ENCODE assay signal across 33 cellular contexts in genomic region chr22:47076758-47077157, GRCh38.
"Had no signal": no experiment of that assay in that cellular context is flagged by ENCODE, and none has a peak within 500 bp of the region (broad histone marks: within the 10 kb centered on the region; RNA-seq: fewer than 3 reads in every experiment).

No MANE protein-coding gene starts in this region.

- H3K27me3 Mint-ChIP-seq: activated B cell treated with CpG ODN at 0.5 μM for 24 hours; activated CD4-positive, alpha-beta memory T cell treated with anti-CD3 and anti-CD28 coated beads for 36 hours; activated CD4-positive, alpha-beta T cell treated with anti-CD3 and anti-CD28 coated beads, Interleukin-2, amount 10 ng/mL, durations not matched to agents 24 days and 14 days; activated CD8-positive, alpha-beta T cell treated with anti-CD3 and anti-CD28 coated beads for 36 hours; activated naive CD4-positive, alpha-beta T cell treated with anti-CD3 and anti-CD28 coated beads, Interleukin-2, amount 50 U/mL, for 24 hours; activated naive CD8-positive, alpha-beta T cell; activated naive CD8-positive, alpha-beta T cell treated with anti-CD3 and anti-CD28 coated beads, Interleukin-2, amount 10 ng/mL, durations not matched to agents 7 days and 5 days; activated naive CD8-positive, alpha-beta T cell treated with anti-CD3 and anti-CD28 coated beads, Interleukin-2, amount 50 U/mL, for 24 hours; activated T-helper 17 cell treated with anti-CD3 and anti-CD28 coated beads, Interleukin-2, amount 50 U/mL, for 72 hours; central memory CD8-positive, alpha-beta T cell; T-helper 17 cell had no signal

- H3K27ac Mint-ChIP-seq: activated B cell treated with CpG ODN at 0.5 μM for 24 hours; activated CD4-positive, alpha-beta memory T cell treated with anti-CD3 and anti-CD28 coated beads for 36 hours; activated CD4-positive, alpha-beta T cell treated with anti-CD3 and anti-CD28 coated beads, Interleukin-2, amount 10 ng/mL, durations not matched to agents 24 days and 14 days; activated CD8-positive, alpha-beta T cell treated with anti-CD3 and anti-CD28 coated beads for 36 hours; activated naive CD4-positive, alpha-beta T cell treated with anti-CD3 and anti-CD28 coated beads for 36 hours; activated naive CD4-positive, alpha-beta T cell treated with anti-CD3 and anti-CD28 coated beads, Interleukin-2, amount 50 U/mL, for 24 hours; activated naive CD8-positive, alpha-beta T cell; activated naive CD8-positive, alpha-beta T cell treated with anti-CD3 and anti-CD28 coated beads, Interleukin-2, amount 10 ng/mL, durations not matched to agents 7 days and 5 days; activated naive CD8-positive, alpha-beta T cell treated with anti-CD3 and anti-CD28 coated beads, Interleukin-2, amount 50 U/mL, for 24 hours; activated T-cell treated with anti-CD3 and anti-CD28 coated beads, Interleukin-2, amount 50 U/mL, for 72 hours; activated T-helper 1 cell treated with anti-CD3 and anti-CD28 coated beads, Interleukin-12 subunit alpha, Interleukin-12 subunit beta, Interleukin-2, Interleukin-4 antibody, amounts not matched to agents 30 ng/mL and 10 ng/mL and 1 ng/mL, durations not matched to agents 14 hours and 24 hours and 36 hours; activated T-helper 17 cell treated with anti-CD3 and anti-CD28 coated beads, Interleukin-2, amount 50 U/mL, for 72 hours; brain; T-helper 17 cell had no signal

- H3K27me3 ChIP-seq: ascending aorta, cardiac muscle cell had no signal

- H3K4me3 ChIP-seq: ascending aorta, cardiac muscle cell had no signal

- H3K36me3 ChIP-seq: ascending aorta, cardiac muscle cell had no signal

- ATAC-seq: activated CD8-positive, alpha-beta T cell treated with anti-CD3 and anti-CD28 coated beads for 36 hours; activated naive CD8-positive, alpha-beta T cell treated with anti-CD3 and anti-CD28 coated beads, Interleukin-2, amount 50 U/mL, for 24 hours; activated T-cell treated with anti-CD3 and anti-CD28 coated beads, Interleukin-2, amount 50 U/mL, for 4 hours; activated T-cell treated with anti-CD3 and anti-CD28 coated beads, Interleukin-2, amount 50 U/mL, for 72 hours; activated T-helper 17 cell treated with anti-CD3 and anti-CD28 coated beads, Interleukin-2, amount 50 U/mL, for 72 hours; T-helper 17 cell had no signal

- H3K9me3 Mint-ChIP-seq: central memory CD8-positive, alpha-beta T cell had no signal

- H3K4me1 Mint-ChIP-seq: activated B cell treated with CpG ODN at 0.5 μM for 24 hours; activated CD4-positive, alpha-beta T cell treated with anti-CD3 and anti-CD28 coated beads, Interleukin-2, amount 10 ng/mL, durations not matched to agents 24 days and 14 days; activated naive CD4-positive, alpha-beta T cell treated with anti-CD3 and anti-CD28 coated beads, Interleukin-2, amount 50 U/mL, for 24 hours; activated naive CD8-positive, alpha-beta T cell treated with anti-CD3 and anti-CD28 coated beads, Interleukin-2, amount 10 ng/mL, durations not matched to agents 7 days and 5 days; activated naive CD8-positive, alpha-beta T cell treated with anti-CD3 and anti-CD28 coated beads, Interleukin-2, amount 50 U/mL, for 24 hours; T-helper 17 cell had no signal

- H3K4me3 Mint-ChIP-seq: activated B cell treated with CpG ODN at 0.5 μM for 24 hours; activated CD4-positive, alpha-beta memory T cell treated with anti-CD3 and anti-CD28 coated beads for 36 hours; activated CD4-positive, alpha-beta T cell treated with anti-CD3 and anti-CD28 coated beads, Interleukin-2, amount 10 ng/mL, durations not matched to agents 24 days and 14 days; activated CD8-positive, alpha-beta T cell treated with anti-CD3 and anti-CD28 coated beads for 36 hours; activated naive CD4-positive, alpha-beta T cell treated with anti-CD3 and anti-CD28 coated beads for 36 hours; activated naive CD4-positive, alpha-beta T cell treated with anti-CD3 and anti-CD28 coated beads, Interleukin-2, amount 50 U/mL, for 24 hours; activated naive CD8-positive, alpha-beta T cell; activated naive CD8-positive, alpha-beta T cell treated with anti-CD3 and anti-CD28 coated beads, Interleukin-2, amount 10 ng/mL, durations not matched to agents 7 days and 5 days; activated naive CD8-positive, alpha-beta T cell treated with anti-CD3 and anti-CD28 coated beads, Interleukin-2, amount 50 U/mL, for 24 hours; activated T-cell treated with anti-CD3 and anti-CD28 coated beads, Interleukin-2, amount 50 U/mL, for 4 hours; activated T-cell treated with anti-CD3 and anti-CD28 coated beads, Interleukin-2, amount 50 U/mL, for 72 hours; activated T-helper 1 cell treated with anti-CD3 and anti-CD28 coated beads, Interleukin-12 subunit alpha, Interleukin-12 subunit beta, Interleukin-2, Interleukin-4 antibody, amounts not matched to agents 30 ng/mL and 10 ng/mL and 1 ng/mL, durations not matched to agents 14 hours and 24 hours and 36 hours; activated T-helper 17 cell treated with anti-CD3 and anti-CD28 coated beads, Interleukin-2, amount 50 U/mL, for 72 hours; brain; central memory CD8-positive, alpha-beta T cell; T-helper 17 cell had no signal

- FAIRE-seq: TTC549 had no signal

- DNase-seq: activated B cell treated with CpG ODN at 0.5 μM for 24 hours; activated CD4-positive, alpha-beta memory T cell treated with anti-CD3 and anti-CD28 coated beads for 36 hours; activated CD4-positive, alpha-beta T cell treated with anti-CD3 and anti-CD28 coated beads for 4 hours; activated CD4-positive, alpha-beta T cell treated with anti-CD3 and anti-CD28 coated beads, Interleukin-2, amount 10 ng/mL, durations not matched to agents 24 days and 14 days; activated CD4-positive, alpha-beta T cell treated with anti-CD3 and anti-CD28 coated beads, Interleukin-2, amount 50 U/mL, for 1 hour; activated CD4-positive, alpha-beta T cell treated with anti-CD3 and anti-CD28 coated beads, Interleukin-2, amount 50 U/mL, for 4 hours; activated CD8-positive, alpha-beta memory T cell treated with anti-CD3 and anti-CD28 coated beads, Interleukin-2, amount 50 U/mL, for 4 hours; activated CD8-positive, alpha-beta T cell treated with anti-CD3 and anti-CD28 coated beads for 36 hours; activated gamma-delta T cell treated with Interleukin-2 at 50 U/mL for 16 hours; activated naive CD4-positive, alpha-beta T cell; activated naive CD4-positive, alpha-beta T cell treated with anti-CD3 and anti-CD28 coated beads for 36 hours; activated naive CD8-positive, alpha-beta T cell treated with anti-CD3 and anti-CD28 coated beads, Interleukin-2, amount 10 ng/mL, durations not matched to agents 7 days and 5 days; activated naive CD8-positive, alpha-beta T cell treated with anti-CD3 and anti-CD28 coated beads, Interleukin-2, amount 50 U/mL, for 24 hours; activated T-cell treated with anti-CD3 and anti-CD28 coated beads for 4 hours; activated T-cell treated with anti-CD3 and anti-CD28 coated beads, Interleukin-2, amount 50 U/mL, for 1 hour; activated T-cell treated with anti-CD3 and anti-CD28 coated beads, Interleukin-2, amount 50 U/mL, for 4 hours; activated T-cell treated with anti-CD3 and anti-CD28 coated beads, Interleukin-2, amount 50 U/mL, for 72 hours; amygdala; anterior cingulate cortex; caudate nucleus; cerebellar nuclear complex; T-helper 17 cell; T-helper 9 cell had no signal

- H3K27ac ChIP-seq: ascending aorta, cardiac muscle cell, VCaP had no signal

- H3K4me1 ChIP-seq: ascending aorta had no signal
